ENCODE assay signal across 6 cellular contexts in genomic region chr21:34455628-34456027, GRCh38. TPM values are rescaled to one million over a fixed set of nuclear protein-coding genes. Genes with fewer than 3 reads are reported as not detected.
"Had no signal": no experiment of that assay in that cellular context is flagged by ENCODE, and none has a peak within 500 bp of the region (broad histone marks: within the 10 kb centered on the region; RNA-seq: fewer than 3 reads in every experiment).

No MANE protein-coding gene starts in this region.

RNA-seq across cellular contexts. Expression of gene SMIM34, which starts 31.9 kb away (rescaled TPM):
- total RNA-seq: K562, M059J, PC-3, Peyer's patch, SJSA1 had no signal
- polyA plus RNA-seq: K562, SK-N-SH had no signal

RNA-seq across cellular contexts. Expression of gene KCNE1, which starts 56.4 kb away (rescaled TPM):
- total RNA-seq: M059J had no signal
